ENCODE assay signal across 8 cellular contexts in the genomic region with DNA sequence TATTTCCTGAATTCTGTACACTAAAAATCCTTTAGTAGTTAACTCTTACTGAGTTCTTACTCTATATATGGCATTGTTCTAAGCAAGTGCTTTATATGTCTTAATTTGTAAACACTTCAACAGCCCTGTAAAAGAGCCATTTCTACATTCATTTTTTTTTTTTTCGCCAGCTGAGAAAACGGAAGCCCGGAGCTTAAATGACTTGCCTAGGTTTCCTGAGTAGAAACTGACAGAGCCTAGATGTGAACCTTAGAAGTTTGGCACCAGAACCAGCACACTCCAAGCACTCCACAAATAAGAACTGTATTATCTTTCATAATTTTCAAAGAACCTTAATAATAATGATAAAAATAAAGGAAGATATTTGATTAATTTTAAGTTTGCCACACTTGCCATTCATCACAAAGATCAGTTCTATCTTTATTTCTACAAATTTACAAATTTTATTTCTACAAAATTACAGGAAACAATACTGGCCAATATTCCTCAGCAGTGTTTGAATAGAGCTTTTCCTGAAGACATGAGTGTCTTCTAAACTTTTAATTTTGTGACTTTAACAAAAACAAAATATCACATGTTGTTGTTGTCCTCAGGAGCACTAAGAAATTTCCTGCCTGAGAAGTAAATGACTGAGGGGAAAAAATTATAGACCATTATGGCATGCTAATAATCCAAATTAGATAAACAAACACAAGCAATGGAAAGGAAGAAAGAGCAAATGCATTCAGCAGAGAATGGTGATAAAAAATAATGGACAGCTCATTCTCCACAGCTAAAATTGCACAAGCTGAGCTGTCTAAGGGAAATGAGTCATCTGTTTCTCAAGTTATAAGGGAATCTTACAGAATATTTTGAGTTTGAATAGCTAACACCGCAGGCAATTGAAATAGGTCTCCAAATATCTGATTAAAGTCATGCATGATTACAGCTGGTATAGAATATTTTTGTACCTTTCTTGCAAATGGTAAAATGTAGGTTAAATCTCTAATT.
A peak's percentile ranks its signal among the peaks of the same experiment; 100 is the strongest.
DNase-seq lines count a peak whose midpoint lies in the region; ATAC-seq and TF ChIP-seq lines count a peak whose summit lies in the region.

No MANE protein-coding gene starts in this region.

- H3K27ac ChIP-seq in SU-DHL-6 (ENCODE audit: low read depth, low read length), result peak overlapping the region; percentile 98
- H3K27ac ChIP-seq in substantia nigra (ENCODE audit: low read depth, low read length, poor library complexity, severe bottlenecking), result no peak overlapping the region

- peaks cover 17% of the 10 kb centered on the region for H3K9me3 ChIP-seq in SU-DHL-6 (ENCODE audit: insufficient read depth, low read length)

- H3K36me3 ChIP-seq in SU-DHL-6 (ENCODE audit: low read length), result peaks cover 14% of the 10 kb centered on the region

- peaks cover 11% of the 10 kb centered on the region for H3K4me1 Mint-ChIP-seq in activated CD4-positive, alpha-beta T cell treated with anti-CD3 and anti-CD28 coated beads, Interleukin-2, amount 10 ng/mL, durations not matched to agents 7 days and 5 days
- H3K4me1 Mint-ChIP-seq in immature natural killer cell, result peaks cover 18 to 34% of the 10 kb centered on the region in 2 donors

- H3K9me3 Mint-ChIP-seq in activated CD4-positive, alpha-beta T cell treated with anti-CD3 and anti-CD28 coated beads, Interleukin-2, amount 10 ng/mL, durations not matched to agents 7 days and 5 days, result no peaks in the 10 kb centered on the region
- H3K9me3 Mint-ChIP-seq in immature natural killer cell, result no peaks in the 10 kb centered on the region

- no peaks in the 10 kb centered on the region for H3K9me2 ChIP-seq in SU-DHL-6 (replicated peaks; ENCODE audit: insufficient read depth, low read length)

- no peaks in the 10 kb centered on the region for H3K79me2 ChIP-seq in SU-DHL-6 (ENCODE audit: insufficient read depth, low read length)

- H3K4me3 ChIP-seq in SU-DHL-6 (ENCODE audit: insufficient read depth, low read length, poor library complexity, severe bottlenecking), result peak overlapping the region; percentile 36

- peak overlapping the region; percentile 43 for H2AFZ ChIP-seq in SU-DHL-6 (ENCODE audit: low read depth, low read length, severe bottlenecking)

- CTCF ChIA-PET in activated CD4-positive, alpha-beta T cell treated with anti-CD3 and anti-CD28 coated beads, Interleukin-2, amount 10 ng/mL, durations not matched to agents 7 days and 5 days (lab: Charles Lee), result interaction anchor here (1.3 kb wide), 1 partner anchor 17 kb away, joined by 4 read pairs; no protein-coding TSS in a partner anchor

- H3K27me3 ChIP-seq in SU-DHL-6 (ENCODE audit: low read length), result no peaks in the 10 kb centered on the region

- H3K36me3 Mint-ChIP-seq in activated CD4-positive, alpha-beta T cell treated with anti-CD3 and anti-CD28 coated beads, Interleukin-2, amount 10 ng/mL, durations not matched to agents 7 days and 5 days (ENCODE audit: low read depth), result peaks cover 20% of the 10 kb centered on the region
- H3K36me3 Mint-ChIP-seq in immature natural killer cell, result peaks cover 3 to 6% (median 6%) of the 10 kb centered on the region in 3 donors

- peak overlapping the region; percentile 26 for H3K27ac Mint-ChIP-seq in activated CD4-positive, alpha-beta T cell treated with anti-CD3 and anti-CD28 coated beads, Interleukin-2, amount 10 ng/mL, durations not matched to agents 7 days and 5 days
- peak overlapping the region in 1 of 6 donors; percentile 55 for H3K27ac Mint-ChIP-seq in immature natural killer cell

- DNase-seq in activated CD4-positive, alpha-beta T cell treated with anti-CD3 and anti-CD28 coated beads, Interleukin-2, amount 10 ng/mL, durations not matched to agents 7 days and 5 days, result no peak
- DNase-seq in activated CD4-positive, alpha-beta T cell treated with anti-CD3 and anti-CD28 coated beads for 48 hours, result no peak
- DNase-seq in immature natural killer cell (no peak), substantia nigra (lab: John Stamatoyannopoulos, UW) (no peak)
- DNase-seq in activated effector memory CD4-positive, alpha-beta T cell treated with anti-CD3 and anti-CD28 coated beads, Interleukin-2, amount 50 U/mL, for 16 hours, result no peak

- peak overlapping the region; percentile 51 for H3K9ac ChIP-seq in SU-DHL-6 (ENCODE audit: low read length)

- no peak for TF ChIP-seq CTCF in SU-DHL-6 (IDR thresholded peaks at IDR 0.05; ENCODE audit: insufficient read depth, low read length, poor library complexity, severe bottlenecking)

- POLR2A ChIA-PET in activated CD4-positive, alpha-beta T cell treated with anti-CD3 and anti-CD28 coated beads, Interleukin-2, amount 10 ng/mL, durations not matched to agents 7 days and 5 days (lab: Charles Lee), result no interaction called here

- no peak overlapping the region for H3K4me3 Mint-ChIP-seq in activated CD4-positive, alpha-beta T cell treated with anti-CD3 and anti-CD28 coated beads, Interleukin-2, amount 10 ng/mL, durations not matched to agents 7 days and 5 days
- H3K4me3 Mint-ChIP-seq in immature natural killer cell, result peak overlapping the region; percentile 44 to 65 (median 60)

- ATAC-seq in HG03442 (IDR thresholded peaks at IDR 0.05; ENCODE audit: unreplicated experiment) (peak; percentile 59), HG03469 (IDR thresholded peaks at IDR 0.05; ENCODE audit: unreplicated experiment) (no peak)

- H3K27me3 Mint-ChIP-seq in activated CD4-positive, alpha-beta T cell treated with anti-CD3 and anti-CD28 coated beads, Interleukin-2, amount 10 ng/mL, durations not matched to agents 7 days and 5 days, result no peaks in the 10 kb centered on the region
- no peaks in the 10 kb centered on the region for H3K27me3 Mint-ChIP-seq in immature natural killer cell (ENCODE audit: low read depth in 3 of 3)

- H3F3A ChIP-seq in SU-DHL-6 (ENCODE audit: insufficient read depth), result peaks cover 31% of the 10 kb centered on the region

- no peaks in the 10 kb centered on the region for H4K20me1 ChIP-seq in SU-DHL-6 (ENCODE audit: low read depth, low read length)

- H3K4me2 ChIP-seq in SU-DHL-6 (ENCODE audit: low read depth, low read length, poor library complexity, severe bottlenecking), result peak overlapping the region; percentile 99
